In the genomic region with DNA sequence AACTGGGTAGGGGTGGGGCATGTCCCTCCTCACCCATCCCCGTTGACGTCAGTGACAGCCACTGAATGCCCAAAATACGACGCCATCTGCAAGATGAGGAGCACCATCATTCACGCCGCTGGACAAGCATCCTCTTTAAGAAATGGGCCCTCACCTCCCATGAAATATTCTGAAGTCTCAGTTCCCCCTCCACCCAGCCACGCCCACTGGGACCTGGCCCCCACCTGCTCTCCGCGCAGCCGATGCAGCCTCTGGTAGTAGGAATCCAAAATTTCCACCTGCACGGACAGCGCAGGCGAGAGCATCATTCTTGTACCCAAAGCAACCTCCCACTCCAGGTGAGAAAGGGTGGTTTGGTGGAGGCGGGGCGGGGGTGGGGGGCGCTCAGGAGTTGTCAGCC, we compare ENCODE assay signal across 29 cellular contexts. TPM values are rescaled to one million over a fixed set of nuclear protein-coding genes. Genes with fewer than 3 reads are reported as not detected.
"Had no signal": no experiment of that assay in that cellular context is flagged by ENCODE, and none has a peak within 500 bp of the region (broad histone marks: within the 10 kb centered on the region; RNA-seq: fewer than 3 reads in every experiment).

No MANE protein-coding gene starts in this region.

- H3K9ac ChIP-seq: parathyroid adenoma had no signal

- H3K27me3 ChIP-seq: upper lobe of right lung, uterus had no signal

- H3K27ac ChIP-seq: colonic mucosa, esophagus muscularis mucosa, foreskin keratinocyte, heart right ventricle, lower lobe of right lung, parathyroid adenoma, prostate gland, skin epidermis, spleen, suprapubic skin, transverse colon, upper lobe of right lung, uterus had no signal

- H3K4me3 ChIP-seq: mucosa of descending colon, prostate gland, suprapubic skin, transverse colon, upper lobe of right lung, uterus had no signal

- H3K4me1 ChIP-seq: colonic mucosa, parathyroid adenoma, prostate gland, uterus had no signal

- H3K79me2 ChIP-seq: parathyroid adenoma had no signal

- H3K9me3 ChIP-seq: colonic mucosa, esophagus muscularis mucosa, heart right ventricle, lower lobe of right lung, mucosa of descending colon, prostate gland, spleen, suprapubic skin, transverse colon, upper lobe of right lung, uterus had no signal

- H3K27ac Mint-ChIP-seq: dendritic cell treated with granulocyte-macrophage colony-stimulating factor and Interleukin-4, amounts not matched to agents 40 ng/mL and 50 ng/mL, for 4 days; endodermal cell; mesothelial cell of epicardium; natural killer cell treated with Interleukin-12 subunit alpha and Interleukin-12 subunit beta and Interleukin-15 and Interleukin-18, amount 100 ng/mL, for 72 hours; stimulated activated naive CD8-positive, alpha-beta T cell treated with anti-CD3 and anti-CD28 coated beads, Interleukin-15, amount 100 ng/mL, for 72 hours had no signal

- ATAC-seq: foreskin keratinocyte; mucosa of descending colon; natural killer cell treated with Interleukin-12 subunit alpha and Interleukin-12 subunit beta and Interleukin-15 and Interleukin-18, amount 100 ng/mL, for 72 hours; stimulated activated naive CD8-positive, alpha-beta T cell treated with anti-CD3 and anti-CD28 coated beads, Interleukin-15, amount 100 ng/mL, for 72 hours had no signal

- DNase-seq: colonic mucosa; effector CD8-positive, alpha-beta T cell; foreskin keratinocyte; heart right ventricle; hippocampal formation; left ventricle myocardium superior; lower lobe of right lung; naive B cell; spleen; stimulated activated CD4-positive, alpha-beta T cell treated with anti-CD3 and anti-CD28 coated beads, Interleukin-4, amount 100 ng/mL, for 4 hours; stimulated activated naive CD4-positive, alpha-beta T cell; stimulated activated naive CD8-positive, alpha-beta T cell treated with anti-CD3 and anti-CD28 coated beads, Interleukin-15, amount 100 ng/mL, for 72 hours; transverse colon; upper lobe of right lung; uterus had no signal

- H3K36me3 Mint-ChIP-seq: mesothelial cell of epicardium; naive B cell; natural killer cell treated with Interleukin-12 subunit alpha and Interleukin-12 subunit beta and Interleukin-15 and Interleukin-18, amount 100 ng/mL, for 72 hours had no signal

- FAIRE-seq: endothelial cell of umbilical vein, islet of Langerhans had no signal

- H3K9me3 Mint-ChIP-seq: dendritic cell treated with granulocyte-macrophage colony-stimulating factor and Interleukin-4, amounts not matched to agents 40 ng/mL and 50 ng/mL, for 4 days; endodermal cell; mesothelial cell of epicardium; naive B cell; natural killer cell treated with Interleukin-12 subunit alpha and Interleukin-12 subunit beta and Interleukin-15 and Interleukin-18, amount 100 ng/mL, for 72 hours; neural crest cell; stimulated activated naive CD8-positive, alpha-beta T cell treated with anti-CD3 and anti-CD28 coated beads, Interleukin-15, amount 100 ng/mL, for 72 hours had no signal

- H3K36me3 ChIP-seq: colonic mucosa, esophagus muscularis mucosa, heart right ventricle, lower lobe of right lung, prostate gland, spleen, suprapubic skin, transverse colon, upper lobe of right lung, uterus had no signal

RNA-seq across cellular contexts. Expression of gene ITGA2B, which starts 5.6 kb away (rescaled TPM):
- total RNA-seq: osteoblast had no signal
